1 cellular context compared by ENCODE assay signal in the genomic region with DNA sequence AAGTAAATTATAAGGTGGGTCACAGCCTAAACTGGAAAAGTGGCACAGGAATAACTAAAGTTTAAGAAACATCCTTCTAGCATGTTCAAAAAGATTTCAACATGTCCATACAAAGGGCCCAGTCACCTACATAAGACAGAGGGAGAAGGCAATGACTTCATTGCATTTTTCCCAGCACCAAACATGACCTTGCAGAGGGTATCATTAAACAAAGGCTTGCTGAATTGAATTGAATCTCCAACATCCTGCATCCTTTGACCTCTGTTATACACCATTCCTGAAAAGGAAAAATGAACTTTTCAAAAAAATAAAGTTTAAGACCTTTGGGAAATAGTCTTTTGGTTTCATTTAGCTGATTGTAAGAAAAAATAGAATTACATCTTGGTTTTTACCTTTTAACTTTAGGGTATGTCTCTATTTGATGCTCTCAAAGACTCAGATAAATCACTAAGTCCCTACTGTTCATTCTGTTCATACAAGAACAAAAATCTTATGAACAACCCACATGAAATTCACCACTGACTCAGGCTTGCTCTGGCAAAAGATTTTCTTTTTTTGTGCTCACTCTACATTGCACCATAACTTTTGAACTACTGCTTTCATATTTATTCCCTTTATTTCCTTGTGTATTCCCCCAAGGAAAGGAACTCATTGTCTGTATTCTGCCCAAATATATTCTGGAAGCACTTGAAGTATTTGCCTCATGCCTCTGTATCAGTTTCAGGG.
TF ChIP-seq lines count a peak whose summit lies in the region.

No MANE protein-coding gene starts in this region.

TF ChIP-seq in K562, 482 proteins besides CTCF, POLR2A, EP300 and RAD21:
- no peak for TF ChIP-seq CC2D1A (IDR thresholded peaks at IDR 0.05)
- no peak for TF ChIP-seq ZNF583 (CRISPR knock-in tag; IDR thresholded peaks at IDR 0.05)
- no peak for TF ChIP-seq UBTF (IDR thresholded peaks at IDR 0.05; ENCODE audit: borderline replicate concordance in 1 of 2, low read depth in 2 of 2, low read length in 2 of 2)
- TF ChIP-seq ARID3A (IDR thresholded peaks at IDR 0.05; ENCODE audit: borderline replicate concordance, low read depth, low read length): no peak
- TF ChIP-seq, protein P1, sequence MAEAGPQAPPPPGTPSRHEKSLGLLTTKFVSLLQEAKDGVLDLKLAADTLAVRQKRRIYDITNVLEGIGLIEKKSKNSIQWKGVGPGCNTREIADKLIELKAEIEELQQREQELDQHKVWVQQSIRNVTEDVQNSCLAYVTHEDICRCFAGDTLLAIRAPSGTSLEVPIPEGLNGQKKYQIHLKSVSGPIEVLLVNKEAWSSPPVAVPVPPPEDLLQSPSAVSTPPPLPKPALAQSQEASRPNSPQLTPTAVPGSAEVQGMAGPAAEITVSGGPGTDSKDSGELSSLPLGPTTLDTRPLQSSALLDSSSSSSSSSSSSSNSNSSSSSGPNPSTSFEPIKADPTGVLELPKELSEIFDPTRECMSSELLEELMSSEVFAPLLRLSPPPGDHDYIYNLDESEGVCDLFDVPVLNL (CRISPR knock-in tag; IDR thresholded peaks at IDR 0.05; ENCODE audit: low read depth): no peak
- TF ChIP-seq GTF2E2 (tag; IDR thresholded peaks at IDR 0.05): 0 out of 2 replicates have a peak, but pooled peaks have one; percentile 58
- TF ChIP-seq MTA3 (IDR thresholded peaks at IDR 0.05; ENCODE audit: borderline replicate concordance): no peak
- no peak for TF ChIP-seq TRIM28 (IDR thresholded peaks at IDR 0.05)
- TF ChIP-seq SRSF9 (IDR thresholded peaks at IDR 0.05; ENCODE audit: borderline replicate concordance, low read depth, low read length): no peak
- TF ChIP-seq, protein P2, sequence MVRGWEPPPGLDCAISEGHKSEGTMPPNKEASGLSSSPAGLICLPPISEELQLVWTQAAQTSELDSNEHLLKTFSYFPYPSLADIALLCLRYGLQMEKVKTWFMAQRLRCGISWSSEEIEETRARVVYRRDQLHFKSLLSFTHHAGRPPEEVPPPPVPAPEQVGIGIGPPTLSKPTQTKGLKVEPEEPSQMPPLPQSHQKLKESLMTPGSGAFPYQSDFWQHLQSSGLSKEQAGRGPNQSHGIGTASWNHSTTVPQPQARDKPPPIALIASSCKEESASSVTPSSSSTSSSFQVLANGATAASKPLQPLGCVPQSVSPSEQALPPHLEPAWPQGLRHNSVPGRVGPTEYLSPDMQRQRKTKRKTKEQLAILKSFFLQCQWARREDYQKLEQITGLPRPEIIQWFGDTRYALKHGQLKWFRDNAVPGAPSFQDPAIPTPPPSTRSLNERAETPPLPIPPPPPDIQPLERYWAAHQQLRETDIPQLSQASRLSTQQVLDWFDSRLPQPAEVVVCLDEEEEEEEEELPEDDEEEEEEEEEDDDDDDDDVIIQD (CRISPR knock-in tag; IDR thresholded peaks at IDR 0.05): no peak
- no peak for TF ChIP-seq ZNF76 (CRISPR knock-in tag; IDR thresholded peaks at IDR 0.05; ENCODE audit: borderline replicate concordance)
- TF ChIP-seq BACH1 (tag; IDR thresholded peaks at IDR 0.05): 0 out of 2 replicates have a peak, but pooled peaks have one; percentile 7
